In genomic region chr1:196152086-196152485, GRCh38 we compare ENCODE assay signal across 19 cellular contexts.
A peak's percentile ranks its signal among the peaks of the same experiment; 100 is the strongest.
DNase-seq lines count a peak whose midpoint lies in the region; ATAC-seq and TF ChIP-seq lines count a peak whose summit lies in the region.
"Had no signal": no experiment of that assay in that cellular context is flagged by ENCODE, and none has a peak within 500 bp of the region (broad histone marks: within the 10 kb centered on the region; RNA-seq: fewer than 3 reads in every experiment).

No MANE protein-coding gene starts in this region.

- no peaks in the 10 kb centered on the region for H3K27me3 Mint-ChIP-seq in neural progenitor cell (ENCODE audit: insufficient read depth, low read depth)
- H3K27me3 Mint-ChIP-seq: B cell, memory B cell had no signal

- DNase-seq in NCI-H2029 (lab: John Stamatoyannopoulos, UW) (peak; percentile 57), dermis microvascular lymphatic vessel endothelial cell (ENCODE audit: low read depth in 2 of 2) (peak; percentile 1 to 12), neural progenitor cell (ENCODE audit: low spot score) (no peak), DMS79 treated with DMSO at 0.1 percent for 48 hours (lab: John Stamatoyannopoulos, UW) (no peak), HT-29 (ENCODE audit: low spot score) (no peak), GDM1 (lab: John Stamatoyannopoulos, UW) (no peak), NCI-H748 (lab: John Stamatoyannopoulos, UW; ENCODE audit: unreplicated experiment) (no peak)
- DNase-seq: activated CD8-positive, alpha-beta memory T cell treated with anti-CD3 and anti-CD28 coated beads for 24 hours; amniotic stem cell; cerebellar nuclear complex; NCI-H1417 treated with DMSO at 0.1 percent for 48 hours; NCI-H510A treated with DMSO at 0.1 percent for 48 hours; right cardiac atrium; RPMI8226; stimulated activated CD4-positive, alpha-beta T cell treated with anti-CD3 and anti-CD28 coated beads, Interleukin-1b, Interleukin-23, amount 100 ng/mL, for 48 hours had no signal

- H4K20me1 ChIP-seq in neural progenitor cell (ENCODE audit: low read depth): no peaks in the 10 kb centered on the region

- peak overlapping the region; percentile 58 for H2AFZ ChIP-seq in neural progenitor cell (replicated peaks)

- no peaks in the 10 kb centered on the region for H3F3A ChIP-seq in neural progenitor cell (ENCODE audit: low read depth)

- no peak overlapping the region for H3K27ac Mint-ChIP-seq in neural progenitor cell
- H3K27ac Mint-ChIP-seq: B cell, memory B cell had no signal

- peak; percentile 43 for ATAC-seq in GM18868 (IDR thresholded peaks at IDR 0.05; ENCODE audit: unreplicated experiment)
- ATAC-seq: right cardiac atrium had no signal

- H3K4me3 ChIP-seq in neural progenitor cell: no peak overlapping the region
- H3K4me3 ChIP-seq: suprapubic skin had no signal

- H3K27me3 ChIP-seq in neural progenitor cell: no peaks in the 10 kb centered on the region
- H3K27me3 ChIP-seq: suprapubic skin had no signal

- no peak overlapping the region for H3K9ac ChIP-seq in neural progenitor cell

- TF ChIP-seq CTCF in neural progenitor cell (IDR thresholded peaks at IDR 0.05): no peak

- H3K36me3 Mint-ChIP-seq in neural progenitor cell: no peaks in the 10 kb centered on the region
- H3K36me3 Mint-ChIP-seq: memory B cell had no signal

- H3K4me2 ChIP-seq in neural progenitor cell: no peak overlapping the region

- H3K9me3 Mint-ChIP-seq in neural progenitor cell: no peaks in the 10 kb centered on the region
- H3K9me3 Mint-ChIP-seq: memory B cell had no signal

- no peak overlapping the region for H3K27ac ChIP-seq in neural progenitor cell
- H3K27ac ChIP-seq: suprapubic skin had no signal

- no peak overlapping the region for H3K4me3 Mint-ChIP-seq in neural progenitor cell
- H3K4me3 Mint-ChIP-seq: B cell, memory B cell had no signal

- no peaks in the 10 kb centered on the region for H3K9me3 ChIP-seq in neural progenitor cell (ENCODE audit: low read depth)
- H3K9me3 ChIP-seq: suprapubic skin had no signal

- H3K36me3 ChIP-seq in neural progenitor cell: no peaks in the 10 kb centered on the region
- H3K36me3 ChIP-seq: suprapubic skin had no signal

- H3K4me1 Mint-ChIP-seq in neural progenitor cell: no peaks in the 10 kb centered on the region
- H3K4me1 Mint-ChIP-seq: B cell, memory B cell had no signal

- peaks cover 5% of the 10 kb centered on the region for H3K4me1 ChIP-seq in neural progenitor cell
- H3K4me1 ChIP-seq: suprapubic skin had no signal

- H3K79me2 ChIP-seq in neural progenitor cell (ENCODE audit: low read depth): no peaks in the 10 kb centered on the region

Comparison
In these comparisons a context has a peak if more than half of its experiments do, and no peak if none do; other contexts are left out.
1. DNase-seq: peak in NCI-H2029 (single experiment) and dermis microvascular lymphatic vessel endothelial cell (2 of 2); none in neural progenitor cell (single experiment), DMS79 treated with DMSO at 0.1 percent for 48 hours (single experiment), HT-29 (single experiment), GDM1 (single experiment) and NCI-H748 (single experiment).